1 cellular context compared by ENCODE assay signal in genomic region chr2:207871506-207871905, GRCh38.
TF ChIP-seq lines count a peak whose summit lies in the region.

No MANE protein-coding gene starts in this region.

TF ChIP-seq in GM23338, 12 proteins besides CTCF, POLR2A, EP300 and RAD21 (continued from another document):
- no peak for TF ChIP-seq ZNF462 (CRISPR knock-in tag; IDR thresholded peaks at IDR 0.05)
